Comparison of ENCODE assay signal across 33 cellular contexts in the genomic region with DNA sequence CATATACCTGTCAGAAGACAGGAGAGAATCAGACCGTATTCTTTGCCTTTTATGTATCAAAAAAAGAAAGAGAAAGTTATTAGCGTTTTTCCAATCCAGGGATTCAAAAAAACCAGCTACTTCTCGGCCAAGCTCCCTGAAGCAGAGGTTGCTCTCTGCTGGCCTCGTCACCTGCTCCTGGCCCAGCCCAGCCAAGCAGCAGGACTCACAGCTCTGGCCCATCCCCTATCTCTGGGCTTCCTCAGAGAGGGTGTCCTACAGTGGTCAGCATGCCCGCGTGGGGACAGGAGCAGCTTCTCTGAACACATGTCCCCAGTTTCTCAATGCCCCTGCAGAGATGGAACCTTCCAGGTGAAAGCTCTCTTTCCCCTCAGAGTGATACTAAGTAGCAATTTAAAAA.
"Had no signal": no experiment of that assay in that cellular context is flagged by ENCODE, and none has a peak within 500 bp of the region (broad histone marks: within the 10 kb centered on the region; RNA-seq: fewer than 3 reads in every experiment).

No MANE protein-coding gene starts in this region.

- H3K9me3 Mint-ChIP-seq: activated naive CD4-positive, alpha-beta T cell treated with anti-CD3 and anti-CD28 coated beads for 36 hours; activated naive CD4-positive, alpha-beta T cell treated with anti-CD3 and anti-CD28 coated beads, Interleukin-2, amount 10 ng/mL, durations not matched to agents 7 days and 5 days; activated naive CD4-positive, alpha-beta T cell treated with anti-CD3 and anti-CD28 coated beads, Interleukin-2, amount 50 U/mL, for 24 hours; activated naive CD4-positive, alpha-beta T cell treated with anti-CD3 and anti-CD28 coated beads, Interleukin-2, amount 50 U/mL, for 72 hours; activated naive CD8-positive, alpha-beta T cell treated with anti-CD3 and anti-CD28 coated beads for 36 hours; activated naive CD8-positive, alpha-beta T cell treated with anti-CD3 and anti-CD28 coated beads, Interleukin-2, amount 10 ng/mL, durations not matched to agents 7 days and 5 days; activated naive CD8-positive, alpha-beta T cell treated with anti-CD3 and anti-CD28 coated beads, Interleukin-2, amount 50 U/mL, for 24 hours; activated T-cell treated with anti-CD3 and anti-CD28 coated beads, Interleukin-2, amount 50 U/mL, for 24 hours; activated T-cell treated with anti-CD3 and anti-CD28 coated beads, Interleukin-2, amount 50 U/mL, for 4 hours; activated T-cell treated with anti-CD3 and anti-CD28 coated beads, Interleukin-2, amount 50 U/mL, for 72 hours; activated T-helper 1 cell treated with anti-CD3 and anti-CD28 coated beads, Interleukin-12 subunit alpha, Interleukin-12 subunit beta, Interleukin-2, Interleukin-4 antibody, amounts not matched to agents 30 ng/mL and 10 ng/mL and 1 ng/mL, durations not matched to agents 14 hours and 24 hours and 36 hours; activated T-helper 17 cell treated with anti-CD3 and anti-CD28 coated beads, Interleukin-2, amount 50 U/mL, for 72 hours; activated T-helper 2 cell treated with anti-CD3 and anti-CD28 coated beads, Interferon-gamma antibody, Interleukin-2, Interleukin-4, amounts not matched to agents 10 μg/mL and 5 μg/mL and 100 μg/mL, durations not matched to agents 14 hours and 24 hours and 36 hours; central memory CD8-positive, alpha-beta T cell had no signal

- H3K4me3 ChIP-seq: adrenal gland, ascending aorta, body of pancreas, breast epithelium, cardiac muscle cell had no signal

- H3K27me3 Mint-ChIP-seq: activated naive CD4-positive, alpha-beta T cell treated with anti-CD3 and anti-CD28 coated beads, Interleukin-2, amount 10 ng/mL, durations not matched to agents 7 days and 5 days; activated naive CD8-positive, alpha-beta T cell had no signal

- H3K36me3 ChIP-seq: adrenal gland, ascending aorta, brain microvascular endothelial cell, breast epithelium, cardiac muscle cell had no signal

- H3K36me3 Mint-ChIP-seq: activated naive CD4-positive, alpha-beta T cell treated with anti-CD3 and anti-CD28 coated beads, Interleukin-2, amount 10 ng/mL, durations not matched to agents 7 days and 5 days; activated naive CD4-positive, alpha-beta T cell treated with anti-CD3 and anti-CD28 coated beads, Interleukin-2, amount 50 U/mL, for 24 hours; activated naive CD4-positive, alpha-beta T cell treated with anti-CD3 and anti-CD28 coated beads, Interleukin-2, amount 50 U/mL, for 72 hours; activated naive CD8-positive, alpha-beta T cell; activated naive CD8-positive, alpha-beta T cell treated with anti-CD3 and anti-CD28 coated beads for 36 hours; activated naive CD8-positive, alpha-beta T cell treated with anti-CD3 and anti-CD28 coated beads, Interleukin-2, amount 10 ng/mL, durations not matched to agents 7 days and 5 days; brain had no signal

- H3K27ac ChIP-seq: adrenal gland, ascending aorta, body of pancreas, brain microvascular endothelial cell, breast epithelium, cardiac muscle cell had no signal

- H3K27me3 ChIP-seq: adrenal gland, ascending aorta, body of pancreas, brain microvascular endothelial cell, breast epithelium had no signal

- DNase-seq: activated effector memory CD4-positive, alpha-beta T cell treated with anti-CD3 and anti-CD28 coated beads, Interleukin-2, amount 50 U/mL, for 16 hours; activated effector memory CD4-positive, alpha-beta T cell treated with Interleukin-2 at 50 U/mL for 16 hours; activated gamma-delta T cell; activated gamma-delta T cell treated with Interleukin-2 at 50 U/mL for 16 hours; activated naive CD4-positive, alpha-beta T cell treated with anti-CD3 and anti-CD28 coated beads for 36 hours; activated naive CD4-positive, alpha-beta T cell treated with anti-CD3 and anti-CD28 coated beads, Interleukin-2, amount 10 ng/mL, durations not matched to agents 7 days and 5 days; activated naive CD4-positive, alpha-beta T cell treated with anti-CD3 and anti-CD28 coated beads, Interleukin-2, amount 50 U/mL, for 16 hours; activated naive CD4-positive, alpha-beta T cell treated with Interleukin-2 at 50 U/mL for 16 hours; activated naive CD8-positive, alpha-beta T cell treated with anti-CD3 and anti-CD28 coated beads for 36 hours; activated naive CD8-positive, alpha-beta T cell treated with anti-CD3 and anti-CD28 coated beads, Interleukin-2, amount 10 ng/mL, durations not matched to agents 7 days and 5 days; activated naive CD8-positive, alpha-beta T cell treated with anti-CD3 and anti-CD28 coated beads, Interleukin-2, amount 50 U/mL, for 24 hours; activated T-cell treated with anti-CD3 and anti-CD28 coated beads, Interleukin-2, amount 50 U/mL, for 1 hour; activated T-cell treated with anti-CD3 and anti-CD28 coated beads, Interleukin-2, amount 50 U/mL, for 24 hours; activated T-cell treated with anti-CD3 and anti-CD28 coated beads, Interleukin-2, amount 50 U/mL, for 4 hours; activated T-cell treated with anti-CD3 and anti-CD28 coated beads, Interleukin-2, amount 50 U/mL, for 48 hours; activated T-cell treated with anti-CD3 and anti-CD28 coated beads, Interleukin-2, amount 50 U/mL, for 72 hours; amniotic stem cell; body of pancreas; brain microvascular endothelial cell; central memory CD4-positive, alpha-beta T cell; cerebellar nuclear complex had no signal

- H3K27ac Mint-ChIP-seq: activated naive CD4-positive, alpha-beta T cell treated with anti-CD3 and anti-CD28 coated beads for 36 hours; activated naive CD4-positive, alpha-beta T cell treated with anti-CD3 and anti-CD28 coated beads, Interleukin-2, amount 10 ng/mL, durations not matched to agents 7 days and 5 days; activated naive CD4-positive, alpha-beta T cell treated with anti-CD3 and anti-CD28 coated beads, Interleukin-2, amount 50 U/mL, for 24 hours; activated naive CD4-positive, alpha-beta T cell treated with anti-CD3 and anti-CD28 coated beads, Interleukin-2, amount 50 U/mL, for 72 hours; activated naive CD8-positive, alpha-beta T cell; activated naive CD8-positive, alpha-beta T cell treated with anti-CD3 and anti-CD28 coated beads for 36 hours; activated naive CD8-positive, alpha-beta T cell treated with anti-CD3 and anti-CD28 coated beads, Interleukin-2, amount 10 ng/mL, durations not matched to agents 7 days and 5 days; activated naive CD8-positive, alpha-beta T cell treated with anti-CD3 and anti-CD28 coated beads, Interleukin-2, amount 50 U/mL, for 24 hours; activated T-cell treated with anti-CD3 and anti-CD28 coated beads, Interleukin-2, amount 50 U/mL, for 24 hours; activated T-cell treated with anti-CD3 and anti-CD28 coated beads, Interleukin-2, amount 50 U/mL, for 72 hours; activated T-helper 1 cell treated with anti-CD3 and anti-CD28 coated beads, Interleukin-12 subunit alpha, Interleukin-12 subunit beta, Interleukin-2, Interleukin-4 antibody, amounts not matched to agents 30 ng/mL and 10 ng/mL and 1 ng/mL, durations not matched to agents 14 hours and 24 hours and 36 hours; activated T-helper 17 cell treated with anti-CD3 and anti-CD28 coated beads, Interleukin-2, amount 50 U/mL, for 72 hours; activated T-helper 2 cell treated with anti-CD3 and anti-CD28 coated beads, Interferon-gamma antibody, Interleukin-2, Interleukin-4, amounts not matched to agents 10 μg/mL and 5 μg/mL and 100 μg/mL, durations not matched to agents 14 hours and 24 hours and 36 hours had no signal

- H3K4me1 ChIP-seq: adrenal gland, ascending aorta, body of pancreas, breast epithelium had no signal

- ATAC-seq: activated naive CD8-positive, alpha-beta T cell treated with anti-CD3 and anti-CD28 coated beads, Interleukin-2, amount 50 U/mL, for 24 hours; activated T-cell treated with anti-CD3 and anti-CD28 coated beads, Interleukin-2, amount 50 U/mL, for 4 hours; activated T-cell treated with anti-CD3 and anti-CD28 coated beads, Interleukin-2, amount 50 U/mL, for 72 hours; body of pancreas had no signal

- H3K9me3 ChIP-seq: adrenal gland, ascending aorta, body of pancreas, breast epithelium had no signal

- H3K4me3 Mint-ChIP-seq: activated naive CD4-positive, alpha-beta T cell treated with anti-CD3 and anti-CD28 coated beads for 36 hours; activated naive CD4-positive, alpha-beta T cell treated with anti-CD3 and anti-CD28 coated beads, Interleukin-2, amount 10 ng/mL, durations not matched to agents 7 days and 5 days; activated naive CD4-positive, alpha-beta T cell treated with anti-CD3 and anti-CD28 coated beads, Interleukin-2, amount 50 U/mL, for 24 hours; activated naive CD8-positive, alpha-beta T cell; activated naive CD8-positive, alpha-beta T cell treated with anti-CD3 and anti-CD28 coated beads for 36 hours; activated naive CD8-positive, alpha-beta T cell treated with anti-CD3 and anti-CD28 coated beads, Interleukin-2, amount 10 ng/mL, durations not matched to agents 7 days and 5 days; activated naive CD8-positive, alpha-beta T cell treated with anti-CD3 and anti-CD28 coated beads, Interleukin-2, amount 50 U/mL, for 24 hours; activated T-cell treated with anti-CD3 and anti-CD28 coated beads, Interleukin-2, amount 50 U/mL, for 24 hours; activated T-cell treated with anti-CD3 and anti-CD28 coated beads, Interleukin-2, amount 50 U/mL, for 4 hours; activated T-cell treated with anti-CD3 and anti-CD28 coated beads, Interleukin-2, amount 50 U/mL, for 72 hours; activated T-helper 1 cell treated with anti-CD3 and anti-CD28 coated beads, Interleukin-12 subunit alpha, Interleukin-12 subunit beta, Interleukin-2, Interleukin-4 antibody, amounts not matched to agents 30 ng/mL and 10 ng/mL and 1 ng/mL, durations not matched to agents 14 hours and 24 hours and 36 hours; activated T-helper 17 cell treated with anti-CD3 and anti-CD28 coated beads, Interleukin-2, amount 50 U/mL, for 72 hours; brain; central memory CD8-positive, alpha-beta T cell had no signal

- H3K4me1 Mint-ChIP-seq: activated naive CD4-positive, alpha-beta T cell treated with anti-CD3 and anti-CD28 coated beads, Interleukin-2, amount 10 ng/mL, durations not matched to agents 7 days and 5 days; activated naive CD4-positive, alpha-beta T cell treated with anti-CD3 and anti-CD28 coated beads, Interleukin-2, amount 50 U/mL, for 24 hours; activated naive CD8-positive, alpha-beta T cell treated with anti-CD3 and anti-CD28 coated beads, Interleukin-2, amount 10 ng/mL, durations not matched to agents 7 days and 5 days; activated T-helper 17 cell treated with anti-CD3 and anti-CD28 coated beads, Interleukin-2, amount 50 U/mL, for 72 hours; central memory CD8-positive, alpha-beta T cell had no signal
